ENCODE assay signal across 15 cellular contexts in the genomic region with DNA sequence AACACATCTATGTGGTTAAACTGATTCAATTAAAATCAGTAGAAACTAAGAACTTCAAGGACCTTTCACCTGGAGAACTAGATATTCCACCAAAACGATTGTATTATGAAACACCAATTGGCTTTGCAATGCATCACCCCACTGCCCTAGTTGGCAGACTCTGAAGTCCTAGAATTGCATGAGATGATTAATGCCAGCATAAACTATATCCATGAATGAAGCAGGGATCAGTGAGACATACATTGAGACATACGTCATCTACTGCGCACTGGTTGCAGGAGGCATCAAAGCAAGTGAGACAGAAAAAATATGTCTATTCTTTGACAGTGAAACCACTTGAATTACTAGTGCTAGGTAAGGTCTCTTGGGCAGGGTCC. TPM values are rescaled to one million over a fixed set of nuclear protein-coding genes. Genes with fewer than 3 reads are reported as not detected.
DNase-seq lines count a peak whose midpoint lies in the region; ATAC-seq and TF ChIP-seq lines count a peak whose summit lies in the region.
"Had no signal": no experiment of that assay in that cellular context is flagged by ENCODE, and none has a peak within 500 bp of the region (broad histone marks: within the 10 kb centered on the region; RNA-seq: fewer than 3 reads in every experiment).

No MANE protein-coding gene starts in this region.

- H3K27me3 ChIP-seq in RWPE2 (ENCODE audit: insufficient read depth, poor library complexity, severe bottlenecking): no peaks in the 10 kb centered on the region
- H3K27me3 ChIP-seq in trophoblast cell (ENCODE audit: insufficient read depth, low read length): no peaks in the 10 kb centered on the region
- H3K27me3 ChIP-seq: BLaER1 had no signal

- no peak overlapping the region for H2BK120ac ChIP-seq in trophoblast cell (ENCODE audit: insufficient read depth, low read length, poor library complexity)

- no peak overlapping the region for H2AK5ac ChIP-seq in trophoblast cell (ENCODE audit: low read length)

- H3K36me3 ChIP-seq in RWPE2 (ENCODE audit: low read depth) (no peaks in the 10 kb centered on the region), trophoblast cell (ENCODE audit: control insufficient read depth in 1 of 2, insufficient read depth in 2 of 2, low read length in 2 of 2) (no peaks in the 10 kb centered on the region)
- H3K36me3 ChIP-seq: BLaER1, HAP-1 had no signal

- H3K27ac ChIP-seq in RWPE2 (ENCODE audit: poor library complexity, severe bottlenecking) (peak overlapping the region; percentile 68), epithelial cell of prostate (peak overlapping the region; percentile 58), trophoblast cell (ENCODE audit: low read depth, low read length) (no peak overlapping the region)
- H3K27ac ChIP-seq: BLaER1, HL-60 had no signal

- H3K14ac ChIP-seq in trophoblast cell (ENCODE audit: low read length): no peak overlapping the region

- no peak overlapping the region for H2AFZ ChIP-seq in trophoblast cell (ENCODE audit: insufficient read depth, low read length, poor library complexity)

- no peaks in the 10 kb centered on the region for H3K79me2 ChIP-seq in trophoblast cell (ENCODE audit: control insufficient read depth, insufficient read depth, low read length, poor library complexity)

- no peak overlapping the region for H3K4me3 ChIP-seq in RWPE2 (ENCODE audit: severe bottlenecking)
- H3K4me3 ChIP-seq in trophoblast cell (ENCODE audit: low read depth, low read length): no peak overlapping the region
- H3K4me3 ChIP-seq: BLaER1, HAP-1 had no signal

- no peak overlapping the region for H3K23ac ChIP-seq in trophoblast cell (ENCODE audit: low read length)

- no peak overlapping the region for H3K4me2 ChIP-seq in trophoblast cell (ENCODE audit: low read length)
- H3K4me2 ChIP-seq: BLaER1 had no signal

- H2BK5ac ChIP-seq in trophoblast cell (ENCODE audit: low read depth, low read length, poor library complexity): no peak overlapping the region

- peak; percentile 43 for DNase-seq in HPDE6-E6E7 (ENCODE audit: extremely low spot score)
- no peak for DNase-seq in RWPE2 (ENCODE audit: low spot score)
- no peak for DNase-seq in epithelial cell of prostate (ENCODE audit: low read depth, low spot score)
- DNase-seq in trophoblast cell: peak; percentile 75 to 94
- no peak for DNase-seq in HUDEP-2 (lab: John Stamatoyannopoulos, UW; ENCODE audit: unreplicated experiment in 76 of 76)
- DNase-seq: 8988T; CD4-positive, alpha-beta memory T cell; DMS153; DMS79; GDM1 had no signal

- H3K18ac ChIP-seq in trophoblast cell (ENCODE audit: low read length): no peak overlapping the region

- H4K12ac ChIP-seq in trophoblast cell (ENCODE audit: low read depth, low read length): no peak overlapping the region

- H3K9ac ChIP-seq in trophoblast cell (ENCODE audit: low read length): no peak overlapping the region
- H3K9ac ChIP-seq: BLaER1 had no signal

- H2BK12ac ChIP-seq in trophoblast cell (ENCODE audit: low read length): no peak overlapping the region

- WGBS in trophoblast cell (ENCODE audit: extremely low coverage, insufficient coverage, insufficient read length): no CpG with 5 or more reads among the region's 3 CpGs

- no peaks in the 10 kb centered on the region for H3K9me3 ChIP-seq in RWPE2 (ENCODE audit: severe bottlenecking)
- H3K9me3 ChIP-seq in trophoblast cell (ENCODE audit: insufficient read depth, low read depth, low read length): peaks cover 2% of the 10 kb centered on the region
- H3K9me3 ChIP-seq: HAP-1 had no signal

- H4K91ac ChIP-seq in trophoblast cell (ENCODE audit: low read depth, low read length): no peak overlapping the region

- H4K8ac ChIP-seq in trophoblast cell (ENCODE audit: low read depth, low read length): no peak overlapping the region

- ATAC-seq in RWPE2 (ENCODE audit: low read depth) (peak; percentile 57; the same call in 2 of the 3 replicates), HG03457 (IDR thresholded peaks at IDR 0.05; ENCODE audit: unreplicated experiment) (no peak), HG03025 (IDR thresholded peaks at IDR 0.05; ENCODE audit: low FRiP score, unreplicated experiment) (no peak)

- H3K4me1 ChIP-seq in RWPE2 (ENCODE audit: insufficient read depth, poor library complexity, severe bottlenecking): peaks cover 16% of the 10 kb centered on the region
- no peaks in the 10 kb centered on the region for H3K4me1 ChIP-seq in trophoblast cell (ENCODE audit: control insufficient read depth in 1 of 2, insufficient read depth in 2 of 2, low read length in 2 of 2)
- H3K4me1 ChIP-seq: HAP-1 had no signal

- H3K4ac ChIP-seq in trophoblast cell (ENCODE audit: low read depth, low read length): no peak overlapping the region

- no peak for TF ChIP-seq CTCF in RWPE2 (IDR thresholded peaks at IDR 0.05; ENCODE audit: poor library complexity, severe bottlenecking)

- no peaks in the 10 kb centered on the region for H3K79me1 ChIP-seq in trophoblast cell (ENCODE audit: low read length)

RNA-seq across cellular contexts. Expression of gene ZNF354A, which starts 9.7 kb away (rescaled TPM):
- polyA plus RNA-seq in trophoblast cell (2013): 16.8 and 17.7 TPM in 2 replicates

Comparison
In these comparisons a context has a peak if more than half of its experiments do, and no peak if none do; other contexts are left out.
1. DNase-seq: peak in HPDE6-E6E7 (single experiment) and trophoblast cell (2 of 2); none in RWPE2 (single experiment), epithelial cell of prostate (single experiment) and HUDEP-2 (0 of 76).